ENCODE assay signal across 8 cellular contexts in genomic region chr9:38993156-38993555, GRCh38.
A peak's percentile ranks its signal among the peaks of the same experiment; 100 is the strongest.
DNase-seq lines count a peak whose midpoint lies in the region; ATAC-seq, FAIRE-seq and TF ChIP-seq lines count a peak whose summit lies in the region.
"Not testable (repeated sequence)": the region's sequence is repeated elsewhere in the genome, so short reads cannot be mapped to it uniquely, and the experiment has no call there.

No MANE protein-coding gene starts in this region.

- not testable (repeated sequence) for H3K27me3 ChIP-seq in heart left ventricle; lung (ENCODE audit: control insufficient read depth, insufficient read depth); neuronal stem cell (ENCODE audit: control insufficient read depth in 3 of 3, insufficient read depth in 3 of 3, low read depth in 1 of 3, low read length in 3 of 3); spleen (replicated peaks in 1 of 7); upper lobe of right lung

- H3K27ac ChIP-seq in heart left ventricle; kidney (ENCODE audit: low read depth in 2 of 2, low read length in 2 of 2); lung (ENCODE audit: low read depth in 1 of 2, low read length in 1 of 2); neuronal stem cell (replicated peaks; ENCODE audit: low read length); spleen; upper lobe of right lung: not testable (repeated sequence)

- not testable (repeated sequence) for H3K36me3 Mint-ChIP-seq in activated T-cell treated with anti-CD3 and anti-CD28 coated beads, Interleukin-2, amount 50 U/mL, for 72 hours (ENCODE audit: insufficient read depth in 2 of 2)

- H2BK15ac ChIP-seq in neuronal stem cell (ENCODE audit: low read length): not testable (repeated sequence)

- H3K4me3 ChIP-seq in heart left ventricle; kidney (ENCODE audit: low read length in 2 of 2); lung; neuronal stem cell (ENCODE audit: low read length in 2 of 2); spleen; upper lobe of right lung: not testable (repeated sequence)

- H2AFZ ChIP-seq in neuronal stem cell (ENCODE audit: low read length): not testable (repeated sequence)

- peak overlapping the region; percentile 82 for H3K14ac ChIP-seq in neuronal stem cell (ENCODE audit: low read length)

- not testable (repeated sequence) for H3K9ac ChIP-seq in kidney (ENCODE audit: low read length in 2 of 2); neuronal stem cell (ENCODE audit: low read depth, low read length, poor library complexity)

- TF ChIP-seq CTCF in heart left ventricle (IDR thresholded peaks at IDR 0.05); kidney (IDR thresholded peaks at IDR 0.05; ENCODE audit: borderline replicate concordance, extremely low read depth, insufficient read depth); lung (IDR thresholded peaks at IDR 0.05; ENCODE audit: control extremely low read depth, extremely low read depth); spleen (IDR thresholded peaks at IDR 0.05 in 8 of 11, conservative IDR thresholded peaks at IDR 0.05 in 3 of 11); upper lobe of right lung (IDR thresholded peaks at IDR 0.05): not testable (repeated sequence)

- not testable (repeated sequence) for H2BK5ac ChIP-seq in neuronal stem cell (ENCODE audit: low read length)

- H2AK5ac ChIP-seq in neuronal stem cell (ENCODE audit: low read depth, low read length): not testable (repeated sequence)

- H3K4me1 ChIP-seq in heart left ventricle; kidney (ENCODE audit: control insufficient read depth in 1 of 2, insufficient read depth in 1 of 2, low read depth in 1 of 2, low read length in 2 of 2); lung (ENCODE audit: control insufficient read depth in 2 of 2, insufficient read depth in 2 of 2, low read length in 2 of 2); neuronal stem cell (ENCODE audit: control insufficient read depth in 2 of 2, insufficient read depth in 1 of 2, low read depth in 1 of 2, low read length in 2 of 2); spleen; upper lobe of right lung: not testable (repeated sequence)

- not testable (repeated sequence) for H2BK120ac ChIP-seq in neuronal stem cell (ENCODE audit: low read depth, low read length)

- not testable (repeated sequence) for H3K4ac ChIP-seq in neuronal stem cell (ENCODE audit: low read length)

- ATAC-seq in activated T-cell treated with anti-CD3 and anti-CD28 coated beads, Interleukin-2, amount 50 U/mL, for 72 hours (replicated peaks in 1 of 2): peak; percentile 15 to 18
- ATAC-seq in esophagus mucosa: peak; percentile 51
- peak in 3 of 4 donors; percentile 20 to 75 (median 22) for ATAC-seq in heart left ventricle
- peak; percentile 15 for ATAC-seq in lung (ENCODE audit: insufficient read depth, low FRiP score)
- peak; percentile 63 for ATAC-seq in upper lobe of right lung

- not testable (repeated sequence) for H3K79me1 ChIP-seq in neuronal stem cell (ENCODE audit: low read depth, low read length)

- H3K9me3 Mint-ChIP-seq in activated T-cell treated with anti-CD3 and anti-CD28 coated beads, Interleukin-2, amount 50 U/mL, for 72 hours: not testable (repeated sequence)

- not testable (repeated sequence) for H3K9me3 ChIP-seq in heart left ventricle; kidney (ENCODE audit: control insufficient read depth in 1 of 2, low read length in 2 of 2); lung (ENCODE audit: control insufficient read depth in 2 of 2, insufficient read depth in 1 of 2, low read length in 1 of 2); neuronal stem cell (replicated peaks in 1 of 2; ENCODE audit: control insufficient read depth in 2 of 2, insufficient read depth in 1 of 2, low read depth in 1 of 2, low read length in 2 of 2); upper lobe of right lung
- H3K9me3 ChIP-seq in spleen: peaks cover 0 to 10% (median 0%) of the 10 kb centered on the region in 8 donors

- peak overlapping the region; percentile 57 for H3K18ac ChIP-seq in neuronal stem cell (ENCODE audit: low read length)

- not testable (repeated sequence) for TF ChIP-seq POLR2A in heart left ventricle (IDR thresholded peaks at IDR 0.05); spleen (IDR thresholded peaks at IDR 0.05)

- not testable (repeated sequence) for DNase-seq in activated T-cell treated with anti-CD3 and anti-CD28 coated beads, Interleukin-2, amount 50 U/mL, for 72 hours; lung (ENCODE audit: low spot score); neuronal stem cell (ENCODE audit: low spot score); upper lobe of right lung
- DNase-seq in heart left ventricle (peak in 2 of 5 donors; percentile 9 to 61), kidney (peak; percentile 62), spleen (peak; percentile 78)

- H3K4me3 Mint-ChIP-seq in activated T-cell treated with anti-CD3 and anti-CD28 coated beads, Interleukin-2, amount 50 U/mL, for 72 hours: not testable (repeated sequence)

- not testable (repeated sequence) for H4K91ac ChIP-seq in neuronal stem cell (ENCODE audit: low read depth, low read length, poor library complexity)

- H3K4me2 ChIP-seq in neuronal stem cell (ENCODE audit: insufficient read depth, low read length, poor library complexity, severe bottlenecking): not testable (repeated sequence)

- not testable (repeated sequence) for H3K27ac Mint-ChIP-seq in activated T-cell treated with anti-CD3 and anti-CD28 coated beads, Interleukin-2, amount 50 U/mL, for 72 hours

- H3K27me3 Mint-ChIP-seq in activated T-cell treated with anti-CD3 and anti-CD28 coated beads, Interleukin-2, amount 50 U/mL, for 72 hours (ENCODE audit: low read depth): not testable (repeated sequence)

- H2BK12ac ChIP-seq in neuronal stem cell (ENCODE audit: low read length): not testable (repeated sequence)

- H3K36me3 ChIP-seq in heart left ventricle; kidney (ENCODE audit: control insufficient read depth in 1 of 2, insufficient read depth in 2 of 2, low read length in 2 of 2); lung (ENCODE audit: control insufficient read depth in 2 of 2, insufficient read depth in 2 of 2, low read length in 2 of 2); neuronal stem cell (replicated peaks in 1 of 2; ENCODE audit: control insufficient read depth in 2 of 2, insufficient read depth in 2 of 2, low read length in 2 of 2); spleen; upper lobe of right lung: not testable (repeated sequence)

- not testable (repeated sequence) for H4K8ac ChIP-seq in neuronal stem cell (ENCODE audit: low read depth, low read length)

- WGBS in heart left ventricle, 4 donors: 81 to 90% (median 83%) methylated on average over 8 to 11 of the region's 11 CpGs
- 82 to 86% methylated on average over 11 of the region's 11 CpGs for WGBS in lung, 2 donors
- no CpG with 5 or more reads among the region's 11 CpGs for WGBS in neuronal stem cell (ENCODE audit: extremely low coverage in 2 of 2, insufficient read length in 2 of 2, insufficient replicate concordance in 1 of 2), 2 donors
- 79 to 85% (median 82%) methylated on average over 11 of the region's 11 CpGs for WGBS in spleen, 5 donors

- not testable (repeated sequence) for H3K23ac ChIP-seq in neuronal stem cell (ENCODE audit: low read depth, low read length, poor library complexity)

- not testable (repeated sequence) for FAIRE-seq in kidney (lab: Jason Lieb, UNC)

- H3K4me1 Mint-ChIP-seq in activated T-cell treated with anti-CD3 and anti-CD28 coated beads, Interleukin-2, amount 50 U/mL, for 72 hours (ENCODE audit: low read depth): not testable (repeated sequence)

- intact Hi-C loops in heart left ventricle (cut with DNase I); kidney (cut with DNase I); spleen (cut with DNase I; ENCODE audit: low total_unique reads); upper lobe of right lung (cut with DNase I): not testable (repeated sequence)
